In genomic region chr5:103290846-103291245, GRCh38 we compare ENCODE assay signal across 23 cellular contexts.
"Had no signal": no experiment of that assay in that cellular context is flagged by ENCODE, and none has a peak within 500 bp of the region (broad histone marks: within the 10 kb centered on the region; RNA-seq: fewer than 3 reads in every experiment).

No MANE protein-coding gene starts in this region.

- ATAC-seq: left cardiac atrium; naive thymus-derived CD4-positive, alpha-beta T cell; stimulated activated naive CD8-positive, alpha-beta T cell treated with anti-CD3 and anti-CD28 coated beads, Interleukin-15, Interleukin-2, amounts not matched to agents 100 U/mL and 50 U/mL, for 24 hours; WTC11 had no signal

- H3K36me3 Mint-ChIP-seq: activated naive CD8-positive, alpha-beta T cell; immature natural killer cell; naive thymus-derived CD4-positive, alpha-beta T cell; WTC11 had no signal

- H3K27ac Mint-ChIP-seq: activated naive CD8-positive, alpha-beta T cell; immature natural killer cell; naive thymus-derived CD4-positive, alpha-beta T cell; T-helper 1 cell treated with Interleukin-12 subunit alpha and Interleukin-12 subunit beta and Interleukin-4 antibody, amounts not matched to agents 30 μg/mL and 1 μg/mL, for 36 hours; WTC11 had no signal

- H3K4me1 Mint-ChIP-seq: immature natural killer cell; naive thymus-derived CD4-positive, alpha-beta T cell had no signal

- H3K9me3 Mint-ChIP-seq: immature natural killer cell; naive thymus-derived CD4-positive, alpha-beta T cell; T-helper 1 cell treated with Interleukin-12 subunit alpha and Interleukin-12 subunit beta and Interleukin-4 antibody, amounts not matched to agents 30 μg/mL and 1 μg/mL, for 36 hours; WTC11 had no signal

- H3K27ac ChIP-seq: adrenal gland, breast epithelium, epithelial cell of prostate, prostate gland, right atrium auricular region, spleen, suprapubic skin, transverse colon, uterus had no signal

- H3K4me3 Mint-ChIP-seq: activated naive CD8-positive, alpha-beta T cell; immature natural killer cell; naive thymus-derived CD4-positive, alpha-beta T cell; T-helper 1 cell treated with Interleukin-12 subunit alpha and Interleukin-12 subunit beta and Interleukin-4 antibody, amounts not matched to agents 30 μg/mL and 1 μg/mL, for 36 hours; WTC11 had no signal

- H3K27me3 Mint-ChIP-seq: activated naive CD8-positive, alpha-beta T cell; naive thymus-derived CD4-positive, alpha-beta T cell had no signal

- DNase-seq: activated gamma-delta T cell treated with Interleukin-2 at 50 U/mL for 16 hours; activated T-cell treated with anti-CD3 and anti-CD28 coated beads, Interleukin-2, amount 50 U/mL, for 1 hour; adrenal gland; cerebellar nuclear complex; cortex of kidney; immature natural killer cell; left cardiac atrium; mesendoderm; naive thymus-derived CD4-positive, alpha-beta T cell; spleen; stimulated activated CD4-positive, alpha-beta T cell treated with anti-CD3 and anti-CD28 coated beads, Interleukin-4, amount 100 ng/mL, for 4 hours; stimulated activated naive CD8-positive, alpha-beta T cell treated with anti-CD3 and anti-CD28 coated beads, Interleukin-15, Interleukin-2, amounts not matched to agents 100 U/mL and 50 U/mL, for 24 hours; T1000; transverse colon; uterus had no signal
